Comparison of ENCODE assay signal across 37 cellular contexts in the genomic region with DNA sequence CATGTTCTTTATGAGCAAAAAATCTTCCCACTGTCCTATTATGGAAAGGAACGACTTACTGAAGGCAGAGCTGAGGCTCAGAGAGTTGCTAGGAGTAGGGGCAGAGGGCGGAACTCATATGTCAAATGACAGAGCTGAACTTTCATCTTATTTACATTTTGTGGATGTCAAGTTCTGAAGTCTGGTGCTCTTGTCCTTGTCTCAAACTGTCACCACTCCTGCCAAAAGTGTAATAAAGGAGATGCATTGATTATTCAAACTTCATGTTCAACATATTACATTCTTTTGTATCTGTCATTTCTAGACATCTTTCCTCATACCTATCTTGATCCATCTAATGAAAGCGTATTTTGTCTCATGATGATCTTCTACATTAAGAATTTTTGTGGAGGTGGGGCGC. TPM values are rescaled to one million over a fixed set of nuclear protein-coding genes. Genes with fewer than 3 reads are reported as not detected.
"Had no signal": no experiment of that assay in that cellular context is flagged by ENCODE, and none has a peak within 500 bp of the region (broad histone marks: within the 10 kb centered on the region; RNA-seq: fewer than 3 reads in every experiment).

No MANE protein-coding gene starts in this region.

- H3K4me2 ChIP-seq: KMS-11 had no signal

- H3K27ac ChIP-seq: KMS-11 had no signal

- H3K9ac ChIP-seq: KMS-11 had no signal

- H3K4me3 ChIP-seq: MG63 had no signal

- H3K27me3 ChIP-seq: MG63 had no signal

- H3K36me3 ChIP-seq: MG63 had no signal

- DNase-seq: Karpas-422, Kasumi-1, KG1, MG63, MM.1S, MV-4-11, NCI-H1048, NCI-H1092, NCI-H1092 treated with DMSO at 0.1 percent for 48 hours, NCI-H1105, NCI-H1105 treated with DMSO at 0.1 percent for 48 hours, NCI-H1417, NCI-H1417 treated with DMSO at 0.1 percent for 48 hours, NCI-H1436, NCI-H1436 treated with DMSO at 0.1 percent for 48 hours, NCI-H146, NCI-H1694, NCI-H1694 treated with DMSO at 0.1 percent for 48 hours, NCI-H187, NCI-H187 treated with DMSO at 0.1 percent for 48 hours, NCI-H1930, NCI-H2029, NCI-H2029 treated with DMSO at 0.1 percent for 48 hours, NCI-H2081, NCI-H2081 treated with DMSO at 0.1 percent for 48 hours, NCI-H2107, NCI-H2171, NCI-H2171 treated with DMSO at 0.1 percent for 48 hours, NCI-H2227 treated with DMSO at 0.1 percent for 48 hours, NCI-H226, NCI-H345, NCI-H446, NCI-H446 treated with DMSO at 0.1 percent for 48 hours had no signal

RNA-seq across cellular contexts. Expression of gene C11orf87, which starts 57.1 kb away (rescaled TPM):
- total RNA-seq: LHCN-M2, MCF 10A, NCI-H460 had no signal
